Comparison of ENCODE assay signal across 19 cellular contexts in genomic region chr13:23081246-23081645, GRCh38.
A peak's percentile ranks its signal among the peaks of the same experiment; 100 is the strongest.
DNase-seq lines count a peak whose midpoint lies in the region; ATAC-seq and TF ChIP-seq lines count a peak whose summit lies in the region.
"Had no signal": no experiment of that assay in that cellular context is flagged by ENCODE, and none has a peak within 500 bp of the region (broad histone marks: within the 10 kb centered on the region; RNA-seq: fewer than 3 reads in every experiment).

No MANE protein-coding gene starts in this region.

- no peaks in the 10 kb centered on the region for H3K27me3 ChIP-seq in breast epithelium
- H3K27me3 ChIP-seq in fibroblast of lung (ENCODE audit: control insufficient read depth, insufficient read depth, low read length): no peaks in the 10 kb centered on the region
- H3K27me3 ChIP-seq in heart left ventricle: peaks cover 0 to 4% (median 0%) of the 10 kb centered on the region in 9 donors
- no peaks in the 10 kb centered on the region for H3K27me3 ChIP-seq in endodermal cell (ENCODE audit: control insufficient read depth, insufficient read depth, low read length, poor library complexity, severe bottlenecking)

- no peak for DNase-seq in MCF 10A (ENCODE audit: unreplicated experiment)
- no peak for DNase-seq in breast epithelium (ENCODE audit: low spot score in 2 of 2)
- peak; percentile 74 for DNase-seq in HFFc6
- peak; percentile 48 to 50 for DNase-seq in fibroblast of lung (ENCODE audit: low read depth in 2 of 2)
- no peak for DNase-seq in NCI-H2227 (lab: John Stamatoyannopoulos, UW; ENCODE audit: unreplicated experiment)
- no peak for DNase-seq in activated CD4-positive, CD25-positive, alpha-beta regulatory T cell (lab: John Stamatoyannopoulos, UW)
- no peak for DNase-seq in heart left ventricle
- DNase-seq in endodermal cell: no peak
- DNase-seq: Caco-2; CD4-positive, CD25-positive, alpha-beta regulatory T cell; GOT3; KBM-7; NCI-H1092 treated with DMSO at 0.1 percent for 48 hours; NCI-H1694; NCI-H2227 treated with DMSO at 0.1 percent for 48 hours; NCI-H524 treated with DMSO at 0.1 percent for 48 hours had no signal

- no peak for TF ChIP-seq POLR2A in breast epithelium (IDR thresholded peaks at IDR 0.05)
- no peak for TF ChIP-seq POLR2A in heart left ventricle (IDR thresholded peaks at IDR 0.05)

- no peak overlapping the region for H3K4me3 ChIP-seq in breast epithelium
- H3K4me3 ChIP-seq in fibroblast of lung (replicated peaks in 1 of 4; ENCODE audit: control extremely low read depth in 1 of 4, insufficient read depth in 1 of 4, low read depth in 3 of 4, low read length in 4 of 4): no peak overlapping the region
- no peak overlapping the region for H3K4me3 ChIP-seq in heart left ventricle
- no peak overlapping the region for H3K4me3 ChIP-seq in endodermal cell (ENCODE audit: low read length)
- H3K4me3 ChIP-seq: GM12878 had no signal

- H3K9me3 Mint-ChIP-seq in MCF 10A (ENCODE audit: unreplicated experiment) (no peaks in the 10 kb centered on the region), HFFc6 (no peaks in the 10 kb centered on the region), endodermal cell (peaks cover 10% of the 10 kb centered on the region)

- H3K9ac ChIP-seq in fibroblast of lung (ENCODE audit: insufficient read depth, low read length) (no peak overlapping the region), endodermal cell (ENCODE audit: extremely low read depth, low read length, poor library complexity, severe bottlenecking) (no peak overlapping the region)

- no TSS peak for BruUV-seq in MCF 10A (replicated peaks; lab: Mats Ljungman, UMichigan)

- CTCF ChIA-PET in MCF 10A (lab: Yijun Ruan, JAX): interaction anchor here (0.6 kb wide), 1 partner anchor 1421 kb away, joined by 4 read pairs; no protein-coding TSS in a partner anchor

- H2AFZ ChIP-seq in fibroblast of lung (ENCODE audit: low read length): no peak overlapping the region

- peak overlapping the region; percentile 47 for H3K27ac Mint-ChIP-seq in MCF 10A (ENCODE audit: low read depth, unreplicated experiment)
- peak overlapping the region; percentile 68 for H3K27ac Mint-ChIP-seq in HFFc6
- no peak overlapping the region for H3K27ac Mint-ChIP-seq in endodermal cell
- H3K27ac Mint-ChIP-seq: B cell had no signal

- no peaks in the 10 kb centered on the region for H3K4me1 Mint-ChIP-seq in MCF 10A (ENCODE audit: insufficient read depth, unreplicated experiment)
- peaks cover 17% of the 10 kb centered on the region for H3K4me1 Mint-ChIP-seq in HFFc6 (ENCODE audit: low read depth)
- no peaks in the 10 kb centered on the region for H3K4me1 Mint-ChIP-seq in endodermal cell
- H3K4me1 Mint-ChIP-seq: B cell; CD4-positive, CD25-positive, alpha-beta regulatory T cell had no signal

- TF ChIP-seq CTCF in MCF 10A (IDR thresholded peaks at IDR 0.05; ENCODE audit: unreplicated experiment) (no peak), breast epithelium (IDR thresholded peaks at IDR 0.05) (no peak), HFFc6 (IDR thresholded peaks at IDR 0.05) (no peak), fibroblast of lung (conservative IDR thresholded peaks at IDR 0.05 in 1 of 2, IDR thresholded peaks at IDR 0.05 in 1 of 2; ENCODE audit: low read depth in 1 of 2, low read length in 2 of 2) (no peak), heart left ventricle (IDR thresholded peaks at IDR 0.05) (no peak), endodermal cell (conservative IDR thresholded peaks at IDR 0.05) (no peak)

- H3K4me1 ChIP-seq in breast epithelium: no peaks in the 10 kb centered on the region
- peaks cover 9% of the 10 kb centered on the region for H3K4me1 ChIP-seq in fibroblast of lung (ENCODE audit: control insufficient read depth, extremely low read depth, insufficient read depth, low read length)
- no peaks in the 10 kb centered on the region for H3K4me1 ChIP-seq in heart left ventricle
- no peaks in the 10 kb centered on the region for H3K4me1 ChIP-seq in endodermal cell (ENCODE audit: control insufficient read depth, insufficient read depth, low read length)
- H3K4me1 ChIP-seq: Caco-2 had no signal

- no peaks in the 10 kb centered on the region for H3K79me2 ChIP-seq in fibroblast of lung (ENCODE audit: control insufficient read depth, insufficient read depth, low read length)

- WGBS in heart left ventricle, 4 donors: 79 to 89% (median 85%) methylated on average over 5 of the region's 5 CpGs
- WGBS in endodermal cell (ENCODE audit: insufficient coverage in 1 of 2, insufficient read length in 1 of 2), 2 experiments: 90 to 93% methylated on average over 5 of the region's 5 CpGs

- H3K27me3 Mint-ChIP-seq in MCF 10A (ENCODE audit: insufficient read depth, unreplicated experiment) (no peaks in the 10 kb centered on the region), HFFc6 (ENCODE audit: insufficient read depth) (no peaks in the 10 kb centered on the region), endodermal cell (ENCODE audit: insufficient read depth) (no peaks in the 10 kb centered on the region)
- H3K27me3 Mint-ChIP-seq: B cell had no signal

- POLR2A ChIA-PET in MCF 10A (lab: Yijun Ruan, JAX): no interaction called here

- H3K4me2 ChIP-seq in fibroblast of lung (ENCODE audit: extremely low read depth, insufficient read depth, low read length): peak overlapping the region; percentile 41

- intact Hi-C loops in MCF 10A (cut with micrococcal nuclease): no loop called here
- intact Hi-C loops in breast epithelium (cut with DNase I; ENCODE audit: low total_unique reads): no loop called here
- intact Hi-C loops in heart left ventricle (cut with DNase I): no loop called here

- no peak overlapping the region for H3K4me3 Mint-ChIP-seq in MCF 10A (ENCODE audit: unreplicated experiment)
- H3K4me3 Mint-ChIP-seq in HFFc6: peak overlapping the region; percentile 13; the same call in 1 of the 2 replicates
- H3K4me3 Mint-ChIP-seq in endodermal cell: no peak overlapping the region
- H3K4me3 Mint-ChIP-seq: B cell; CD4-positive, CD25-positive, alpha-beta regulatory T cell had no signal

- H3K27ac ChIP-seq in breast epithelium: no peak overlapping the region
- no peak overlapping the region for H3K27ac ChIP-seq in fibroblast of lung (ENCODE audit: insufficient read depth, low read length)
- no peak overlapping the region for H3K27ac ChIP-seq in heart left ventricle
- no peak overlapping the region for H3K27ac ChIP-seq in endodermal cell (ENCODE audit: low read depth, low read length)
- H3K27ac ChIP-seq: 22Rv1 had no signal

- no peaks in the 10 kb centered on the region for H3K9me3 ChIP-seq in breast epithelium
- no peaks in the 10 kb centered on the region for H3K9me3 ChIP-seq in fibroblast of lung (ENCODE audit: control insufficient read depth, insufficient read depth, low read depth, low read length)
- H3K9me3 ChIP-seq in heart left ventricle: no peaks in the 10 kb centered on the region
- H3K9me3 ChIP-seq in endodermal cell (ENCODE audit: control insufficient read depth, low read length): peaks cover 11% of the 10 kb centered on the region
- H3K9me3 ChIP-seq: Caco-2 had no signal

- no peaks in the 10 kb centered on the region for H3K36me3 ChIP-seq in breast epithelium
- H3K36me3 ChIP-seq in fibroblast of lung (ENCODE audit: control insufficient read depth, insufficient read depth, low read length): no peaks in the 10 kb centered on the region
- H3K36me3 ChIP-seq in heart left ventricle: no peaks in the 10 kb centered on the region
- H3K36me3 ChIP-seq in endodermal cell (ENCODE audit: control insufficient read depth, insufficient read depth, low read length): no peaks in the 10 kb centered on the region

- no peaks in the 10 kb centered on the region for H4K20me1 ChIP-seq in fibroblast of lung (ENCODE audit: control insufficient read depth, extremely low read depth, insufficient read depth, low read length)

- H3K36me3 Mint-ChIP-seq in MCF 10A (ENCODE audit: insufficient read depth, unreplicated experiment): no peaks in the 10 kb centered on the region
- H3K36me3 Mint-ChIP-seq in HFFc6 (ENCODE audit: low read depth): no peaks in the 10 kb centered on the region
- H3K36me3 Mint-ChIP-seq in endodermal cell (ENCODE audit: low read depth): no peaks in the 10 kb centered on the region
- H3K36me3 Mint-ChIP-seq: CD4-positive, CD25-positive, alpha-beta regulatory T cell had no signal

- ATAC-seq in heart left ventricle: no peak
- ATAC-seq: GM12878 had no signal

Comparison
In these comparisons a context has a peak if more than half of its experiments do, and no peak if none do; other contexts are left out.
1. DNase-seq: peak in HFFc6 (single experiment) and fibroblast of lung (2 of 2); none in MCF 10A (single experiment), breast epithelium (0 of 2), NCI-H2227 (single experiment), activated CD4-positive, CD25-positive, alpha-beta regulatory T cell (0 of 4), heart left ventricle (0 of 5) and endodermal cell (single experiment).